Comparison of ENCODE assay signal across 7 cellular contexts in the genomic region with DNA sequence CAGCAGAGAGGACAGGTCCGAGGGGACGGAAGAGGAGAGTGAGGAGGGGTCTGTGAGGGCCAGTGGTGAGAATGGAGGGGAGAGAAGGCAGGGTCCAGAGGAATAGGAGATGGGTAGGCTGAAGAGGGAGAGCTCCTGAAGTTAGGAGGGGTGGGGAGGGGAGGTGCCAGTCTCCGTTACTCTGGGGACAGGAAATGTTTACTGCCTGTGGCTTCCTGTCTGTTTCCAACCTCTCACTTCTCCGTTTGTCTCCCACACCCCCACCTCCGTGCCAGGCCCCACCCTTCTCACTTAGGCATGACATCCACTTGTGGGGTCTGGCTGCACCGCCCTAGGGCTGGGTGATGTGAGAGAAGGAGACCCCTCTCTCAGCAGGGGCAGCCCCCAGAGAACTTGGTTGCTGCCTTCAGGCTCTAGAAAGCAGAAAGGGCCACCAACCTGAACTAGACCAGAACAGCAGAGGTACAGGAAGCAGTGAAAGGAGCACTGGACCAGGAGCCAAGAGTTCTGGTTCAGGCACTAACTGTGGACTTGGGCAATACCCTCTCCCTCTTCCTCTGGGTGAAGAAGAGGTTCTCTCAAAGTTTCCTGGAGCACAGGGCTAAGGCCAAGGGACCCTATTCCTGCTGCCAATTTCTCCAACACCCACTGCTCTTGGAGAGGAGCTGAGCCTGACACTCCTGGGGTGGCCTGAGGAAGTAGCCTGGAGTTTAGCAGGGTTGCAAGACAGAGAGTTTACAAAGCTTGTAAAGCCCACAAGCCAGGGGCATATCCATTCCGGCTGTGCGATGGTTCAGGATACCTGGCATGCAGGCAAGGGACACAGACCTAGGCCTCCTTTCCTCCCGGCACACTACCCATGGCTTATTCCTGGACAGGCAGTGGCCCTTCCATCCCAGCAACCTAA. TPM values are rescaled to one million over a fixed set of nuclear protein-coding genes. Genes with fewer than 3 reads are reported as not detected.
DNase-seq lines count a peak whose midpoint lies in the region; ATAC-seq and TF ChIP-seq lines count a peak whose summit lies in the region.

No MANE protein-coding gene starts in this region.

- intact Hi-C loops in naive thymus-derived CD4-positive, alpha-beta T cell (cut with micrococcal nuclease), result loop anchor here (1.0 to 10.0 kb wide), 10 partner anchors 9 to 686 kb away; a partner anchor contains a TSS
- intact Hi-C loops in tibial artery (cut with DNase I; ENCODE audit: low total_unique reads), result no loop called here

- peaks cover 43 to 91% (median 62%) of the 10 kb centered on the region in 7 donors for H3K4me1 Mint-ChIP-seq in naive thymus-derived CD4-positive, alpha-beta T cell

- peak overlapping the region; percentile 80 to 92 (median 87) for H3K4me3 Mint-ChIP-seq in naive thymus-derived CD4-positive, alpha-beta T cell

- TF ChIP-seq CTCF in tibial artery (IDR thresholded peaks at IDR 0.05), result no peak

- H3K27ac Mint-ChIP-seq in naive thymus-derived CD4-positive, alpha-beta T cell, result peak overlapping the region; percentile 89 to 100 (median 98)

- H3K36me3 Mint-ChIP-seq in naive thymus-derived CD4-positive, alpha-beta T cell, result peaks cover 0 to 29% (median 10%) of the 10 kb centered on the region in 5 donors

- H3K4me3 ChIP-seq in naive thymus-derived CD4-positive, alpha-beta T cell (ENCODE audit: low read length), result peak overlapping the region; percentile 84
- peak overlapping the region; percentile 83 to 88 for H3K4me3 ChIP-seq in tibial artery
- no peak overlapping the region for H3K4me3 ChIP-seq in H7 (ENCODE audit: insufficient read depth, low read depth, low read length)

- H3K36me3 ChIP-seq in naive thymus-derived CD4-positive, alpha-beta T cell (ENCODE audit: control insufficient read depth in 2 of 3, insufficient read depth in 3 of 3, low read length in 3 of 3), result peaks cover 6 to 19% (median 8%) of the 10 kb centered on the region in 3 experiments
- H3K36me3 ChIP-seq in tibial artery (peaks cover 57 to 91% (median 78%) of the 10 kb centered on the region in 3 donors), H7 (replicated peaks; ENCODE audit: control insufficient read depth, insufficient read depth, low read length) (no peaks in the 10 kb centered on the region; the same call in 1 of the 2 replicates)

- POLR2A ChIA-PET in naive thymus-derived CD4-positive, alpha-beta T cell (lab: Charles Lee), result interaction anchor here (0.8 to 3.8 kb wide), 12 partner anchors 7 to 134 kb away, joined by 3 to 31 read pairs (median 8); a partner anchor contains a TSS

- no peaks in the 10 kb centered on the region for H3K27me3 Mint-ChIP-seq in naive thymus-derived CD4-positive, alpha-beta T cell

- DNase-seq in UCSD-AML1 (lab: John Stamatoyannopoulos, UW; ENCODE audit: unreplicated experiment), result peak; percentile 81
- peak; percentile 85 for DNase-seq in central memory CD4-positive, alpha-beta T cell
- DNase-seq in naive thymus-derived CD4-positive, alpha-beta T cell, result peak; percentile 54 to 90 (median 86)
- peak; percentile 83 for DNase-seq in tibial artery
- DNase-seq in H7, result no peak
- DNase-seq in OCI-M2 (lab: John Stamatoyannopoulos, UW; ENCODE audit: unreplicated experiment), result no peak

- no peaks in the 10 kb centered on the region for H3K27me3 ChIP-seq in naive thymus-derived CD4-positive, alpha-beta T cell (ENCODE audit: control insufficient read depth in 2 of 2, insufficient read depth in 2 of 2, low read length in 2 of 2)
- H3K27me3 ChIP-seq in tibial artery, result no peaks in the 10 kb centered on the region
- peaks cover 4% of the 10 kb centered on the region; the same call in 1 of the 2 replicates for H3K27me3 ChIP-seq in H7 (ENCODE audit: control insufficient read depth, insufficient read depth, low read length)

- CTCF ChIA-PET in naive thymus-derived CD4-positive, alpha-beta T cell (lab: Charles Lee), result interaction anchor here (0.6 to 12.0 kb wide), 10 partner anchors 7 to 52 kb away, joined by 3 to 162 read pairs (median 4); no protein-coding TSS in a partner anchor

- H3K4me1 ChIP-seq in naive thymus-derived CD4-positive, alpha-beta T cell (ENCODE audit: control insufficient read depth in 2 of 2, insufficient read depth in 2 of 2, low read length in 2 of 2), result peaks cover 69% of the 10 kb centered on the region in 2 donors
- peaks cover 0 to 85% (median 51%) of the 10 kb centered on the region in 4 donors for H3K4me1 ChIP-seq in tibial artery

- ATAC-seq in HG02973 (IDR thresholded peaks at IDR 0.05; ENCODE audit: unreplicated experiment), result peak; percentile 55
- peak; percentile 86 for ATAC-seq in naive thymus-derived CD4-positive, alpha-beta T cell

- no peaks in the 10 kb centered on the region for H3K9me3 ChIP-seq in naive thymus-derived CD4-positive, alpha-beta T cell (ENCODE audit: control insufficient read depth in 2 of 3, low read length in 3 of 3)
- no peaks in the 10 kb centered on the region for H3K9me3 ChIP-seq in tibial artery

- peak overlapping the region; percentile 96 for H3K27ac ChIP-seq in naive thymus-derived CD4-positive, alpha-beta T cell (ENCODE audit: low read depth, low read length)
- H3K27ac ChIP-seq in tibial artery, result peak overlapping the region; percentile 93 to 98

- H3K9me3 Mint-ChIP-seq in naive thymus-derived CD4-positive, alpha-beta T cell, result peaks cover 0 to 2% (median 0%) of the 10 kb centered on the region in 11 donors

RNA-seq across cellular contexts. Expression of a gene that starts 5.5 kb away (rescaled TPM):
- 100 to 1,000 TPM in 4 of 5 experiments, 10 to 100 TPM in 1; 73.9 to 169 (median 145) TPM for total RNA-seq in naive thymus-derived CD4-positive, alpha-beta T cell
- polyA plus RNA-seq in naive thymus-derived CD4-positive, alpha-beta T cell, result 10 to 100 TPM; 26.5 to 82.4 TPM
- total RNA-seq in H7 (2014; rRNA removed; shearing (Covaris generic)), result 38.4 and 50.6 TPM in 2 replicates

RNA-seq across cellular contexts. Expression of a gene that starts 29.0 kb away (rescaled TPM):
- total RNA-seq in naive thymus-derived CD4-positive, alpha-beta T cell, result 10 to 100 TPM in 1 of 5 experiments, 1 to 10 TPM in 4; 1.3 to 69.9 (median 1.4) TPM
- polyA plus RNA-seq in naive thymus-derived CD4-positive, alpha-beta T cell, result under 1 TPM; 0.39 to 0.78 TPM
- total RNA-seq in H7 (2014; rRNA removed; shearing (Covaris generic)), result 2.7 and 3.5 TPM in 2 replicates

RNA-seq across cellular contexts. Expression of a gene that starts 49.3 kb away (rescaled TPM):
- 10 to 100 TPM in 1 of 5 experiments, 1 to 10 TPM in 2, not detected in 2; 1.2 to 13.1 (median 3.9) TPM for total RNA-seq in naive thymus-derived CD4-positive, alpha-beta T cell
- polyA plus RNA-seq in naive thymus-derived CD4-positive, alpha-beta T cell, result not detected
- total RNA-seq in H7 (2014; rRNA removed; shearing (Covaris generic)), result not detected in 2 replicates

RNA-seq across cellular contexts. Expression of a gene that starts 59.9 kb away (rescaled TPM):
- 1 to 10 TPM; 1.9 to 9.5 (median 2.5) TPM for total RNA-seq in naive thymus-derived CD4-positive, alpha-beta T cell
- polyA plus RNA-seq in naive thymus-derived CD4-positive, alpha-beta T cell, result 10 to 100 TPM; 13.5 to 15.1 TPM
- total RNA-seq in H7 (2014; rRNA removed; shearing (Covaris generic)), result 1.0 TPM in 1 of 2 replicates, not detected in the other

Comparison
In these comparisons a context has a peak if more than half of its experiments do, and no peak if none do; other contexts are left out.
1. DNase-seq: peak in UCSD-AML1 (single experiment), central memory CD4-positive, alpha-beta T cell (single experiment), naive thymus-derived CD4-positive, alpha-beta T cell (9 of 9) and tibial artery (2 of 2); none in H7 (single experiment) and OCI-M2 (single experiment).